ENCODE assay signal across 8 cellular contexts in genomic region chr11:17277024-17277584, GRCh38. TPM values are rescaled to one million over a fixed set of nuclear protein-coding genes. Genes with fewer than 3 reads are reported as not detected.
DNase-seq lines count a peak whose midpoint lies in the region; ATAC-seq, FAIRE-seq and TF ChIP-seq lines count a peak whose summit lies in the region.

No MANE protein-coding gene starts in this region.

- ATAC-seq in GM21717 (IDR thresholded peaks at IDR 0.05; ENCODE audit: unreplicated experiment) = peak; percentile 28

- H3K27ac Mint-ChIP-seq in activated CD4-positive, alpha-beta T cell treated with anti-CD3 and anti-CD28 coated beads, Interleukin-2, amount 10 ng/mL, durations not matched to agents 24 days and 14 days = peak overlapping the region; percentile 85
- H3K27ac Mint-ChIP-seq in IgD-negative memory B cell = peak overlapping the region; percentile 24 to 90 (median 56)

- peak overlapping the region; percentile 83 for H3K4me3 Mint-ChIP-seq in activated CD4-positive, alpha-beta T cell treated with anti-CD3 and anti-CD28 coated beads, Interleukin-2, amount 10 ng/mL, durations not matched to agents 24 days and 14 days
- H3K4me3 Mint-ChIP-seq in IgD-negative memory B cell = peak overlapping the region; percentile 92 to 98 (median 97)

- POLR2A ChIA-PET in H1 (lab: Charles Lee; ENCODE audit: partially characterized antibody) = interaction anchor here (1.2 to 2.7 kb wide), 3 partner anchors 48 to 201 kb away, joined by 3 to 10 read pairs (median 4); partner anchors contain the start of gene RPS13

- TF ChIP-seq CTCF in H1 (IDR thresholded peaks at IDR 0.05; ENCODE audit: control extremely low read depth in 1 of 3, insufficient read depth in 1 of 3, low read depth in 1 of 3, low read length in 3 of 3) = no peak
- no peak for TF ChIP-seq CTCF in transverse colon (IDR thresholded peaks at IDR 0.05)

- H2AFZ ChIP-seq in H1 (ENCODE audit: low read length) = peak overlapping the region; percentile 64; the same call in 1 of the 2 replicates

- no peak overlapping the region for H2BK120ac ChIP-seq in H1 (replicated peaks; ENCODE audit: low read depth, low read length)
- H2BK120ac ChIP-seq in mesendoderm (ENCODE audit: low read depth, low read length) = no peak overlapping the region

- H3K56ac ChIP-seq in H1 (replicated peaks; ENCODE audit: insufficient read length, low read depth, low read length) = no peak overlapping the region
- peak overlapping the region; percentile 90 for H3K56ac ChIP-seq in mesendoderm (ENCODE audit: low read length)

- H3K79me1 ChIP-seq in H1 (ENCODE audit: low read depth, low read length) (no peaks in the 10 kb centered on the region), mesendoderm (ENCODE audit: low read length) (no peaks in the 10 kb centered on the region)

- no peak for DNase-seq in activated CD4-positive, alpha-beta T cell treated with anti-CD3 and anti-CD28 coated beads, Interleukin-2, amount 10 ng/mL, durations not matched to agents 24 days and 14 days
- DNase-seq in activated CD4-positive, alpha-beta T cell treated with anti-CD3 and anti-CD28 coated beads, Interleukin-2, amount 50 U/mL, for 48 hours = no peak
- DNase-seq in SJCRH30 (peak in 1 of 2 experiments; percentile 54), H1 (ENCODE audit: low read depth in 1 of 2, low spot score in 2 of 2) (no peak), mesendoderm (peak; percentile 14), transverse colon (no peak)

- H3K4me1 ChIP-seq in SJCRH30 (0 out of 2 replicates have a peak, but pooled peaks cover 3% of the 10 kb centered on the region), H1 (replicated peaks in 1 of 4; ENCODE audit: control insufficient read depth in 3 of 4, insufficient read depth in 4 of 4, low read length in 3 of 4) (peaks cover 0 to 4% (median 1%) of the 10 kb centered on the region in 4 experiments; a peak in 2 of 7 replicates), mesendoderm (ENCODE audit: control insufficient read depth, low read depth, low read length) (no peaks in the 10 kb centered on the region), transverse colon (peaks cover 4 to 13% (median 9%) of the 10 kb centered on the region in 4 donors)

- H3K79me2 ChIP-seq in H1 (ENCODE audit: control insufficient read depth in 1 of 2, insufficient read depth in 2 of 2, low read length in 2 of 2) = no peaks in the 10 kb centered on the region
- H3K79me2 ChIP-seq in mesendoderm (ENCODE audit: control insufficient read depth, insufficient read depth, low read length) = no peaks in the 10 kb centered on the region

- H3K23me2 ChIP-seq in H1 (ENCODE audit: low read depth, low read length) = peaks cover 15% of the 10 kb centered on the region

- H3K9me3 ChIP-seq in SJCRH30 (replicated peaks) (no peaks in the 10 kb centered on the region), H1 (ENCODE audit: insufficient read depth in 2 of 2, low read depth in 1 of 2, low read length in 1 of 2) (no peaks in the 10 kb centered on the region), transverse colon (no peaks in the 10 kb centered on the region)

- H3K4me3 ChIP-seq in SJCRH30 (peak overlapping the region; percentile 91), H1 (ENCODE audit: extremely low read depth in 1 of 4, insufficient read depth in 2 of 4, low read depth in 3 of 4, low read length in 4 of 4) (peak overlapping the region; percentile 67 to 78 (median 70)), mesendoderm (ENCODE audit: low read length) (peak overlapping the region; percentile 77), transverse colon (peak overlapping the region; percentile 83 to 98 (median 93))

- in situ Hi-C loops in transverse colon (cut with MboI; ENCODE audit: low pct_ligation_motif_present in 1 of 4, low pct_unique_long_range_greater_than_20kb in 1 of 4, low sequenced_read_pairs in 3 of 4) = no loop called here

- TF ChIP-seq EP300 in H1 (IDR thresholded peaks at IDR 0.05; ENCODE audit: borderline replicate concordance in 1 of 2, low read depth in 2 of 2, low read length in 2 of 2) (no peak), transverse colon (IDR thresholded peaks at IDR 0.05; ENCODE audit: low read depth) (no peak)

- peaks cover 9% of the 10 kb centered on the region for H3K36me3 Mint-ChIP-seq in activated CD4-positive, alpha-beta T cell treated with anti-CD3 and anti-CD28 coated beads, Interleukin-2, amount 10 ng/mL, durations not matched to agents 24 days and 14 days (ENCODE audit: low read depth)
- no peaks in the 10 kb centered on the region for H3K36me3 Mint-ChIP-seq in IgD-negative memory B cell

- peaks cover 2% of the 10 kb centered on the region for H3K27me3 Mint-ChIP-seq in activated CD4-positive, alpha-beta T cell treated with anti-CD3 and anti-CD28 coated beads, Interleukin-2, amount 10 ng/mL, durations not matched to agents 24 days and 14 days
- H3K27me3 Mint-ChIP-seq in IgD-negative memory B cell = peaks cover 7% of the 10 kb centered on the region

- no peak overlapping the region for H2BK20ac ChIP-seq in H1 (ENCODE audit: low read length)

- H3K14ac ChIP-seq in H1 (ENCODE audit: insufficient read length) = no peak overlapping the region

- peaks cover 0 to 2% of the 10 kb centered on the region in 2 experiments for H4K20me1 ChIP-seq in H1 (replicated peaks in 1 of 2; ENCODE audit: control insufficient read depth in 1 of 2, insufficient read depth in 2 of 2, low read length in 2 of 2)

- H3K36me3 ChIP-seq in SJCRH30 = no peaks in the 10 kb centered on the region
- no peaks in the 10 kb centered on the region for H3K36me3 ChIP-seq in H1 (ENCODE audit: control insufficient read depth in 2 of 4, insufficient read depth in 4 of 4, low read length in 3 of 4)
- no peaks in the 10 kb centered on the region for H3K36me3 ChIP-seq in mesendoderm (ENCODE audit: control insufficient read depth, insufficient read depth, low read length)
- H3K36me3 ChIP-seq in transverse colon = no peaks in the 10 kb centered on the region

- H2AK5ac ChIP-seq in H1 (ENCODE audit: low read depth, low read length) = no peak overlapping the region
- no peak overlapping the region for H2AK5ac ChIP-seq in mesendoderm (ENCODE audit: low read length)

- H2BK12ac ChIP-seq in H1 (ENCODE audit: low read depth, low read length) = 0 out of 2 replicates have a peak overlapping the region, but pooled peaks have one; percentile 43

- H3K9ac ChIP-seq in H1 (replicated peaks in 1 of 4; ENCODE audit: extremely low read depth in 1 of 4, low read depth in 3 of 4, low read length in 3 of 4) (peak overlapping the region in 3 of 4 experiments; percentile 51 to 59 (median 57); a peak in 5 of 7 replicates), mesendoderm (ENCODE audit: low read length) (peak overlapping the region; percentile 74)

- no peak for FAIRE-seq in H1 (lab: Jason Lieb, UNC)

- H3K27me3 ChIP-seq in SJCRH30 (no peaks in the 10 kb centered on the region), H1 (replicated peaks in 1 of 4; ENCODE audit: control insufficient read depth in 3 of 4, extremely low read depth in 1 of 4, insufficient read depth in 3 of 4, low read length in 3 of 4) (peaks cover 0 to 11% (median 0%) of the 10 kb centered on the region in 4 experiments; a peak in 2 of 7 replicates), mesendoderm (ENCODE audit: insufficient read depth, low read length, poor library complexity) (no peaks in the 10 kb centered on the region), transverse colon (no peaks in the 10 kb centered on the region)

- intact Hi-C loops in activated CD4-positive, alpha-beta T cell treated with anti-CD3 and anti-CD28 coated beads, Interleukin-2, amount 10 ng/mL, durations not matched to agents 24 days and 14 days (cut with micrococcal nuclease) = loop anchor here (2.0 to 10.0 kb wide), 5 partner anchors 38 to 1118 kb away; partner anchors contain the start of genes LDHA and SERGEF
- intact Hi-C loops in transverse colon (cut with DNase I; ENCODE audit: low total_unique reads) = no loop called here

- peak overlapping the region; percentile 81 to 98 for H3K4me2 ChIP-seq in H1 (ENCODE audit: insufficient read depth in 1 of 2, low read depth in 2 of 2, low read length in 2 of 2)
- H3K4me2 ChIP-seq in mesendoderm (ENCODE audit: low read length) = peak overlapping the region; percentile 92

- TF ChIP-seq RAD21 in H1 (IDR thresholded peaks at IDR 0.05 in 1 of 2, conservative IDR thresholded peaks at IDR 0.05 in 1 of 2; ENCODE audit: low read depth in 2 of 2, low read length in 2 of 2) = no peak

- TF ChIP-seq POLR2A in H1 (IDR thresholded peaks at IDR 0.05; ENCODE audit: control extremely low read depth in 1 of 2, low read depth in 2 of 2, low read length in 2 of 2) = no peak
- TF ChIP-seq POLR2A in transverse colon (IDR thresholded peaks at IDR 0.05) = no peak

- H4K91ac ChIP-seq in H1 (replicated peaks; ENCODE audit: insufficient read length, low read length) = no peak overlapping the region

- peak overlapping the region; percentile 48 for H3K18ac ChIP-seq in H1 (ENCODE audit: extremely low read depth, low read length)
- H3K18ac ChIP-seq in mesendoderm (ENCODE audit: low read length) = peak overlapping the region; percentile 65

- 19% methylated on average over 11 of the region's 17 CpGs; no CpG with 5 or more reads in 1 of the 2 experiments for WGBS in H1 (ENCODE audit: extremely low coverage in 1 of 2, insufficient coverage in 1 of 2, insufficient read length in 1 of 2, insufficient replicate concordance in 2 of 2, low coverage in 1 of 2, low lambda C conversion rate in 2 of 2, missing lambda C conversion rate in 1 of 2), 2 experiments
- no CpG with 5 or more reads among the region's 17 CpGs for WGBS in mesendoderm (ENCODE audit: extremely low coverage, insufficient coverage, low lambda C conversion rate)
- WGBS in transverse colon (ENCODE audit: low coverage in 1 of 2), 2 donors = 0 to 1% methylated on average over 3 to 17 of the region's 17 CpGs

- H3K4me1 Mint-ChIP-seq in activated CD4-positive, alpha-beta T cell treated with anti-CD3 and anti-CD28 coated beads, Interleukin-2, amount 10 ng/mL, durations not matched to agents 24 days and 14 days = peaks cover 48% of the 10 kb centered on the region
- H3K4me1 Mint-ChIP-seq in IgD-negative memory B cell = peaks cover 10 to 13% (median 11%) of the 10 kb centered on the region in 3 donors

- peak overlapping the region; percentile 81; the same call in 1 of the 2 replicates for H2BK15ac ChIP-seq in H1 (ENCODE audit: low read length)
- no peak overlapping the region for H2BK15ac ChIP-seq in mesendoderm (replicated peaks; ENCODE audit: low read depth)

- H3K4ac ChIP-seq in H1 (replicated peaks; ENCODE audit: insufficient read length, low read depth, low read length) (no peak overlapping the region), mesendoderm (ENCODE audit: low read depth, low read length) (no peak overlapping the region)

- H3K27ac ChIP-seq in SJCRH30 (no peak overlapping the region), H1 (ENCODE audit: low read depth, low read length) (no peak overlapping the region), mesendoderm (ENCODE audit: low read depth, low read length) (no peak overlapping the region), transverse colon (peak overlapping the region; percentile 91 to 92 (median 91))

- H3K23ac ChIP-seq in H1 (ENCODE audit: insufficient read length) (no peak overlapping the region), mesendoderm (ENCODE audit: low read length) (no peak overlapping the region)

- H4K5ac ChIP-seq in H1 (ENCODE audit: insufficient read length, low read depth, low read length) (no peak overlapping the region), mesendoderm (ENCODE audit: low read length) (no peak overlapping the region)

- CTCF ChIA-PET in H1 (lab: Charles Lee; ENCODE audit: partially characterized antibody) = interaction anchor here (0.6 to 1.8 kb wide), 3 partner anchors 52 to 271 kb away, joined by 3 to 4 read pairs (median 3); no protein-coding TSS in a partner anchor

- H3K9me3 Mint-ChIP-seq in activated CD4-positive, alpha-beta T cell treated with anti-CD3 and anti-CD28 coated beads, Interleukin-2, amount 10 ng/mL, durations not matched to agents 24 days and 14 days = no peaks in the 10 kb centered on the region
- no peaks in the 10 kb centered on the region for H3K9me3 Mint-ChIP-seq in IgD-negative memory B cell

- H2BK5ac ChIP-seq in H1 (ENCODE audit: low read depth, low read length) (no peak overlapping the region; the same call in 1 of the 2 replicates), mesendoderm (ENCODE audit: low read length) (no peak overlapping the region)

- H4K8ac ChIP-seq in H1 (ENCODE audit: extremely low read depth, insufficient read depth, low read length) = peak overlapping the region; percentile 62
- no peak overlapping the region for H4K8ac ChIP-seq in mesendoderm (ENCODE audit: low read depth, low read length)

RNA-seq across cellular contexts. Expression of gene NUCB2, which starts 0.6 kb away (rescaled TPM):
- total RNA-seq in activated CD4-positive, alpha-beta T cell treated with anti-CD3 and anti-CD28 coated beads, Interleukin-2, amount 10 ng/mL, durations not matched to agents 24 days and 14 days = 48.6 and 52.7 TPM in 2 replicates
- polyA plus RNA-seq in IgD-negative memory B cell (22.5 TPM), H1 (2011; rRNA removed) (4.1 and 9.0 TPM in 2 replicates)
- 29.4 and 32.6 TPM in 2 replicates for total RNA-seq in SJCRH30 (2014; rRNA removed; shearing (Covaris generic))
- total RNA-seq in H1 (2021; fragmentation: NEBNext Ultra II Directional; extraction: Animal tissue kit (Norgen Biotek cat#: 25700)) = 27.9 and 34.2 TPM in 2 replicates
- 10.2 TPM for polyA plus RNA-seq in H1 (2011; cell fraction: cytosol; rRNA removed)
- 8.3 TPM for polyA plus RNA-seq in H1 (2011; cell fraction: nucleus; rRNA removed)
- polyA plus RNA-seq in H1 (2012, experiment 1 of 2) = 14.9 to 31.0 TPM (median 17.2 TPM) in 4 replicates
- 1.7 TPM for polyA plus RNA-seq in H1 (2012, experiment 2 of 2)
- 48.4 TPM for polyA plus RNA-seq in H1 (2013, experiment 1 of 2)
- polyA plus RNA-seq in H1 (2013, experiment 2 of 2) = 59.6 TPM
- 11.8 and 16.6 TPM in 2 replicates for polyA minus RNA-seq in H1 (2011; rRNA and poly(A)+ RNA removed)
- polyA minus RNA-seq in H1 (2011; cell fraction: cytosol; rRNA and poly(A)+ RNA removed) = 12.0 TPM
- polyA minus RNA-seq in H1 (2011; cell fraction: nucleus; rRNA and poly(A)+ RNA removed) = 13.0 TPM
- 22.4 TPM for polyA plus RNA-seq in mesendoderm (2013, experiment 1 of 2)
- polyA plus RNA-seq in mesendoderm (2013, experiment 2 of 2) = 23.4 TPM
- 10 to 100 TPM in 2 of 4 donors, 1 to 10 TPM in 2; 5.0 to 28.9 (median 13.4) TPM for total RNA-seq in transverse colon

Comparison
In these comparisons a context has a peak if more than half of its experiments do, and no peak if none do; other contexts are left out.
1. H3K27ac ChIP-seq: peak in transverse colon (4 of 4); none in SJCRH30 (single experiment), H1 (single experiment) and mesendoderm (single experiment).
2. Peak in every context shown above with its lines, with median percentiles within 50 percentile points of each other: H3K4me3 ChIP-seq.